In the genomic region with DNA sequence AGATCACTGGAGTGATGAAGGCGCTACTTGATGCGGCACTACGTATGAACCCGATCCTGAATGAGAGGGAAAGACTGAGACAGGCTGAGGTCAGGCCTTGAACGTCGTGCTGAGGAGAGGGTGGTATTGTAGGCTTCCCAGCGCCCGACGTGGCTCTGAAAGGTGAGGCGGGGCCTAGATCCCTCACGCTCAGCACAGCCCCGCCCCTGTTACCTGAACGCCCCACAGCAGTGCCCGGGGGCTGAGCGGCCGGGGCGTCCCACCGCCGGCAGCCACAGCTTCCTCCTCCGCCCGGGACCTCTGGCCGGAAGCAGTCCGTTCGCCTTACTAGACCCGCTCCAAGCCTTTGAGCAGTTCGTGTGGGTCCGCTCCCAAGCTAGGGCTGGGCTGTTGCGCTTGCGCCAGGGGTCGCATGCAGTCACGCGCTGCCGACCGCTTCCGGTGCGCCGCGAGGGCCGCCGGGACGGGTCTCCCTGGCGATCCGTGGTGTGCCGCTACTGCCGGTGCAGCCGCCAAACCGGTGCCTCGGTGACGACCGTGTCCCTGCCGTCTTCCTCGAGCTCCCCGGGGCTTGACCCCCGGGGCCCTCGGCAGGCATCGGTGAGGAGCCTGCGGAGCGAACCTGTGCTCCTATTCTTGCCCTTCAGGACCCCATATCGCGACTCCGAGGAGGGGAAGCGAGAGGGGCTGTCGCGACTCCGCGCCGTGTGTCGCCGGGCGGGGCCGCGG, we compare ENCODE assay signal across 8 cellular contexts. TPM values are rescaled to one million over a fixed set of nuclear protein-coding genes. Genes with fewer than 3 reads are reported as not detected.
A peak's percentile ranks its signal among the peaks of the same experiment; 100 is the strongest.
DNase-seq lines count a peak whose midpoint lies in the region; TF ChIP-seq lines count a peak whose summit lies in the region.

Gene HMGXB3 (plus strand): TSS at position 479 of the 729 bp plus-strand sequence. CDS start 4,114 bp downstream, outside the sequence.
Gene TIGD6 (minus strand): TSS at position 394 of the 729 bp plus-strand sequence. CDS start 4,306 bp downstream, outside the sequence.

- H3K36me3 ChIP-seq in GM06990 (ENCODE audit: control insufficient read depth, insufficient read depth, low read length): peaks cover 2% of the 10 kb centered on the region

- H3K4me1 Mint-ChIP-seq in HFFc6 (ENCODE audit: low read depth): peaks cover 56% of the 10 kb centered on the region

- H3K27ac Mint-ChIP-seq in HFFc6: peak within 1 kb of the TSS; percentile 95

- H3K4me3 ChIP-seq in GM06990 (replicated peaks; ENCODE audit: low read depth, low read length): peak within 1 kb of the TSS; percentile 99

- H3K4me3 Mint-ChIP-seq in HFFc6: peak within 1 kb of the TSS; percentile 88

- no peaks in the 10 kb centered on the region for H3K27me3 ChIP-seq in GM06990 (replicated peaks; ENCODE audit: control insufficient read depth, insufficient read depth, low read length)

- peak within 1 kb of the TSS; percentile 65 for H3K27ac ChIP-seq in temporal lobe (ENCODE audit: low read depth, low read length)

- H3K36me3 Mint-ChIP-seq in HFFc6 (ENCODE audit: low read depth): peaks cover 43% of the 10 kb centered on the region

- peak; percentile 96 for DNase-seq in GM06990 (ENCODE audit: extremely low read depth, insufficient read length)
- peak; percentile 94 for DNase-seq in HFFc6
- DNase-seq in NAMALWA (ENCODE audit: low spot score): peak; percentile 98
- DNase-seq in SK-MEL-5 (ENCODE audit: low read depth, low spot score): peak; percentile 91
- DNase-seq in activated naive CD4-positive, alpha-beta T cell treated with anti-CD3 and anti-CD28 coated beads, Interleukin-2, amount 50 U/mL, for 16 hours: peak; percentile 91
- peak; percentile 90 for DNase-seq in globus pallidus (ENCODE audit: low spot score)
- DNase-seq in occipital lobe (lab: John Stamatoyannopoulos, UW): peak; percentile 90

- TF ChIP-seq CTCF in GM06990 (IDR thresholded peaks at IDR 0.05; ENCODE audit: insufficient read depth, low read length, poor library complexity, severe bottlenecking) (no peak), HFFc6 (IDR thresholded peaks at IDR 0.05) (peak; percentile 37)

- no peaks in the 10 kb centered on the region; the same call in 1 of the 2 replicates for H3K9me3 Mint-ChIP-seq in HFFc6

- in situ Hi-C loops in SK-MEL-5 (cut with HindIII; ENCODE audit: low pct_unique_long_range_greater_than_20kb, low sequenced_read_pairs): no loop called here

- peaks cover 2% of the 10 kb centered on the region; the same call in 1 of the 2 replicates for H3K27me3 Mint-ChIP-seq in HFFc6 (ENCODE audit: insufficient read depth)

RNA-seq across cellular contexts. Expression of gene HMGXB3, which starts in this region (rescaled TPM):
- total RNA-seq in HFFc6 (2021; fragmentation: NEBNext Ultra II Directional; extraction: Animal tissue kit (Norgen Biotek cat#: 25700)): 10 to 100 TPM; 38.2 to 42.5 (median 40.5) TPM
- total RNA-seq in SK-MEL-5 (2014; rRNA removed; shearing (Covaris generic)): 53.7 and 54.3 TPM in 2 replicates
- 58.1 and 74.9 TPM in 2 replicates for polyA plus RNA-seq in SK-MEL-5 (2015; cell fraction: cytosol; rRNA removed)
- 312 and 367 TPM in 2 replicates for polyA plus RNA-seq in SK-MEL-5 (2015; cell fraction: nucleus; rRNA removed)
- total RNA-seq in occipital lobe (19.8 TPM), temporal lobe (19.2 TPM)

RNA-seq across cellular contexts. Expression of gene TIGD6, which starts in this region (rescaled TPM):
- total RNA-seq in HFFc6 (2021; fragmentation: NEBNext Ultra II Directional; extraction: Animal tissue kit (Norgen Biotek cat#: 25700)): 1 to 10 TPM; 6.6 to 7.5 (median 7.2) TPM
- 5.5 and 6.6 TPM in 2 replicates for total RNA-seq in SK-MEL-5 (2014; rRNA removed; shearing (Covaris generic))
- 4.4 and 5.3 TPM in 2 replicates for polyA plus RNA-seq in SK-MEL-5 (2015; cell fraction: cytosol; rRNA removed)
- polyA plus RNA-seq in SK-MEL-5 (2015; cell fraction: nucleus; rRNA removed): 5.2 and 7.1 TPM in 2 replicates
- total RNA-seq in occipital lobe (5.1 TPM), temporal lobe (2.7 TPM)

Comparison
In these comparisons a context has a peak if more than half of its experiments do, and no peak if none do; other contexts are left out.
1. Peak in every context shown above with its lines: DNase-seq, H3K4me3 ChIP-seq and H3K27ac ChIP-seq.